ENCODE assay signal across 40 cellular contexts in the genomic region with DNA sequence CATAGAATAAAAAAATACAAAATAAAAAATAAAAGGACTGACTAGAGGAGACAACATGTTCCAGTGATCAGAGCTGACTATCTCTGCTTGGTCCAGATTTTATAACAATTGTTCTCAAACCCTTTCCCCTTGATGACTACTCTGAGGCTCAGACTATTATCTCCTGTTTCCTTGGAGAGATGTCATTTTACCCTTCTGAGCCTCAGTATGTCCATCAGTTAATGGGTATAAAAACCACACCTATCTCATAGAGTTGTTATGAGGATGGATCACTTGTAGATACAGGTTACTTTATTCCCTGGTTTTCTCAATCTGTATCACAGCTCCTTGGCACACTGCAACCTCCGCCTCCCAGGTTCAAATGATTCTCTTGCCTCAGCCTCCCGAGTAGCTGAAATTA. TPM values are rescaled to one million over a fixed set of nuclear protein-coding genes. Genes with fewer than 3 reads are reported as not detected.
"Had no signal": no experiment of that assay in that cellular context is flagged by ENCODE, and none has a peak within 500 bp of the region (broad histone marks: within the 10 kb centered on the region; RNA-seq: fewer than 3 reads in every experiment).

No MANE protein-coding gene starts in this region.

- H3K36me3 Mint-ChIP-seq: activated naive CD4-positive, alpha-beta T cell treated with anti-CD3 and anti-CD28 coated beads, Interleukin-2, amount 10 ng/mL, durations not matched to agents 7 days and 5 days; activated naive CD4-positive, alpha-beta T cell treated with anti-CD3 and anti-CD28 coated beads, Interleukin-2, amount 50 U/mL, for 24 hours; activated naive CD4-positive, alpha-beta T cell treated with anti-CD3 and anti-CD28 coated beads, Interleukin-2, amount 50 U/mL, for 72 hours; activated naive CD8-positive, alpha-beta T cell; activated naive CD8-positive, alpha-beta T cell treated with anti-CD3 and anti-CD28 coated beads for 36 hours; activated naive CD8-positive, alpha-beta T cell treated with anti-CD3 and anti-CD28 coated beads, Interleukin-2, amount 10 ng/mL, durations not matched to agents 7 days and 5 days; brain had no signal

- H3K27ac ChIP-seq: adrenal gland, ascending aorta, body of pancreas, brain microvascular endothelial cell, breast epithelium, cardiac muscle cell had no signal

- H3K4me1 ChIP-seq: ascending aorta, body of pancreas, breast epithelium had no signal

- H3K27me3 ChIP-seq: adrenal gland, ascending aorta, body of pancreas, breast epithelium had no signal

- H3K9me3 ChIP-seq: adrenal gland, ascending aorta, body of pancreas, breast epithelium had no signal

- H3K27ac Mint-ChIP-seq: activated naive CD4-positive, alpha-beta T cell treated with anti-CD3 and anti-CD28 coated beads for 36 hours; activated naive CD4-positive, alpha-beta T cell treated with anti-CD3 and anti-CD28 coated beads, Interleukin-2, amount 10 ng/mL, durations not matched to agents 7 days and 5 days; activated naive CD4-positive, alpha-beta T cell treated with anti-CD3 and anti-CD28 coated beads, Interleukin-2, amount 50 U/mL, for 24 hours; activated naive CD4-positive, alpha-beta T cell treated with anti-CD3 and anti-CD28 coated beads, Interleukin-2, amount 50 U/mL, for 72 hours; activated naive CD8-positive, alpha-beta T cell; activated naive CD8-positive, alpha-beta T cell treated with anti-CD3 and anti-CD28 coated beads for 36 hours; activated naive CD8-positive, alpha-beta T cell treated with anti-CD3 and anti-CD28 coated beads, Interleukin-2, amount 10 ng/mL, durations not matched to agents 7 days and 5 days; activated naive CD8-positive, alpha-beta T cell treated with anti-CD3 and anti-CD28 coated beads, Interleukin-2, amount 50 U/mL, for 24 hours; activated T-cell treated with anti-CD3 and anti-CD28 coated beads, Interleukin-2, amount 50 U/mL, for 24 hours; activated T-cell treated with anti-CD3 and anti-CD28 coated beads, Interleukin-2, amount 50 U/mL, for 72 hours; activated T-helper 1 cell treated with anti-CD3 and anti-CD28 coated beads, Interleukin-12 subunit alpha, Interleukin-12 subunit beta, Interleukin-2, Interleukin-4 antibody, amounts not matched to agents 30 ng/mL and 10 ng/mL and 1 ng/mL, durations not matched to agents 14 hours and 24 hours and 36 hours; activated T-helper 17 cell treated with anti-CD3 and anti-CD28 coated beads, Interleukin-2, amount 50 U/mL, for 72 hours; activated T-helper 2 cell treated with anti-CD3 and anti-CD28 coated beads, Interferon-gamma antibody, Interleukin-2, Interleukin-4, amounts not matched to agents 10 μg/mL and 5 μg/mL and 100 μg/mL, durations not matched to agents 14 hours and 24 hours and 36 hours had no signal

- DNase-seq: activated effector memory CD4-positive, alpha-beta T cell treated with anti-CD3 and anti-CD28 coated beads, Interleukin-2, amount 50 U/mL, for 16 hours; activated effector memory CD4-positive, alpha-beta T cell treated with Interleukin-2 at 50 U/mL for 16 hours; activated gamma-delta T cell; activated gamma-delta T cell treated with Interleukin-2 at 50 U/mL for 16 hours; activated naive CD4-positive, alpha-beta T cell; activated naive CD4-positive, alpha-beta T cell treated with anti-CD3 and anti-CD28 coated beads for 36 hours; activated naive CD4-positive, alpha-beta T cell treated with anti-CD3 and anti-CD28 coated beads, Interleukin-2, amount 10 ng/mL, durations not matched to agents 7 days and 5 days; activated naive CD4-positive, alpha-beta T cell treated with anti-CD3 and anti-CD28 coated beads, Interleukin-2, amount 50 U/mL, for 16 hours; activated naive CD4-positive, alpha-beta T cell treated with Interleukin-2 at 50 U/mL for 16 hours; activated naive CD8-positive, alpha-beta T cell treated with anti-CD3 and anti-CD28 coated beads for 36 hours; activated naive CD8-positive, alpha-beta T cell treated with anti-CD3 and anti-CD28 coated beads, Interleukin-2, amount 10 ng/mL, durations not matched to agents 7 days and 5 days; activated naive CD8-positive, alpha-beta T cell treated with anti-CD3 and anti-CD28 coated beads, Interleukin-2, amount 50 U/mL, for 24 hours; activated T-cell treated with anti-CD3 and anti-CD28 coated beads, Interleukin-2, amount 50 U/mL, for 1 hour; activated T-cell treated with anti-CD3 and anti-CD28 coated beads, Interleukin-2, amount 50 U/mL, for 24 hours; activated T-cell treated with anti-CD3 and anti-CD28 coated beads, Interleukin-2, amount 50 U/mL, for 4 hours; activated T-cell treated with anti-CD3 and anti-CD28 coated beads, Interleukin-2, amount 50 U/mL, for 48 hours; activated T-cell treated with anti-CD3 and anti-CD28 coated beads, Interleukin-2, amount 50 U/mL, for 72 hours; adrenal gland; amniotic stem cell; amygdala; anterior cingulate cortex; aorta; body of pancreas; brain microvascular endothelial cell; caudate nucleus; central memory CD4-positive, alpha-beta T cell; cerebellar nuclear complex had no signal

- FAIRE-seq: astrocyte, bronchial epithelial cell had no signal

- ATAC-seq: activated naive CD4-positive, alpha-beta T cell treated with anti-CD3 and anti-CD28 coated beads, Interleukin-2, amount 50 U/mL, for 72 hours; activated naive CD8-positive, alpha-beta T cell treated with anti-CD3 and anti-CD28 coated beads, Interleukin-2, amount 50 U/mL, for 24 hours; activated T-cell treated with anti-CD3 and anti-CD28 coated beads, Interleukin-2, amount 50 U/mL, for 4 hours; activated T-cell treated with anti-CD3 and anti-CD28 coated beads, Interleukin-2, amount 50 U/mL, for 72 hours; activated T-helper 17 cell treated with anti-CD3 and anti-CD28 coated beads, Interleukin-2, amount 50 U/mL, for 72 hours; body of pancreas had no signal

- H3K9me3 Mint-ChIP-seq: activated naive CD4-positive, alpha-beta T cell treated with anti-CD3 and anti-CD28 coated beads for 36 hours; activated naive CD4-positive, alpha-beta T cell treated with anti-CD3 and anti-CD28 coated beads, Interleukin-2, amount 10 ng/mL, durations not matched to agents 7 days and 5 days; activated naive CD4-positive, alpha-beta T cell treated with anti-CD3 and anti-CD28 coated beads, Interleukin-2, amount 50 U/mL, for 24 hours; activated naive CD4-positive, alpha-beta T cell treated with anti-CD3 and anti-CD28 coated beads, Interleukin-2, amount 50 U/mL, for 72 hours; activated naive CD8-positive, alpha-beta T cell treated with anti-CD3 and anti-CD28 coated beads for 36 hours; activated naive CD8-positive, alpha-beta T cell treated with anti-CD3 and anti-CD28 coated beads, Interleukin-2, amount 10 ng/mL, durations not matched to agents 7 days and 5 days; activated naive CD8-positive, alpha-beta T cell treated with anti-CD3 and anti-CD28 coated beads, Interleukin-2, amount 50 U/mL, for 24 hours; activated T-cell treated with anti-CD3 and anti-CD28 coated beads, Interleukin-2, amount 50 U/mL, for 24 hours; activated T-cell treated with anti-CD3 and anti-CD28 coated beads, Interleukin-2, amount 50 U/mL, for 4 hours; activated T-cell treated with anti-CD3 and anti-CD28 coated beads, Interleukin-2, amount 50 U/mL, for 72 hours; activated T-helper 1 cell treated with anti-CD3 and anti-CD28 coated beads, Interleukin-12 subunit alpha, Interleukin-12 subunit beta, Interleukin-2, Interleukin-4 antibody, amounts not matched to agents 30 ng/mL and 10 ng/mL and 1 ng/mL, durations not matched to agents 14 hours and 24 hours and 36 hours; activated T-helper 17 cell treated with anti-CD3 and anti-CD28 coated beads, Interleukin-2, amount 50 U/mL, for 72 hours; activated T-helper 2 cell treated with anti-CD3 and anti-CD28 coated beads, Interferon-gamma antibody, Interleukin-2, Interleukin-4, amounts not matched to agents 10 μg/mL and 5 μg/mL and 100 μg/mL, durations not matched to agents 14 hours and 24 hours and 36 hours; brain; central memory CD8-positive, alpha-beta T cell had no signal

- H3K4me3 Mint-ChIP-seq: activated naive CD4-positive, alpha-beta T cell treated with anti-CD3 and anti-CD28 coated beads for 36 hours; activated naive CD4-positive, alpha-beta T cell treated with anti-CD3 and anti-CD28 coated beads, Interleukin-2, amount 10 ng/mL, durations not matched to agents 7 days and 5 days; activated naive CD4-positive, alpha-beta T cell treated with anti-CD3 and anti-CD28 coated beads, Interleukin-2, amount 50 U/mL, for 24 hours; activated naive CD8-positive, alpha-beta T cell; activated naive CD8-positive, alpha-beta T cell treated with anti-CD3 and anti-CD28 coated beads for 36 hours; activated naive CD8-positive, alpha-beta T cell treated with anti-CD3 and anti-CD28 coated beads, Interleukin-2, amount 10 ng/mL, durations not matched to agents 7 days and 5 days; activated naive CD8-positive, alpha-beta T cell treated with anti-CD3 and anti-CD28 coated beads, Interleukin-2, amount 50 U/mL, for 24 hours; activated T-cell treated with anti-CD3 and anti-CD28 coated beads, Interleukin-2, amount 50 U/mL, for 24 hours; activated T-cell treated with anti-CD3 and anti-CD28 coated beads, Interleukin-2, amount 50 U/mL, for 4 hours; activated T-cell treated with anti-CD3 and anti-CD28 coated beads, Interleukin-2, amount 50 U/mL, for 72 hours; activated T-helper 1 cell treated with anti-CD3 and anti-CD28 coated beads, Interleukin-12 subunit alpha, Interleukin-12 subunit beta, Interleukin-2, Interleukin-4 antibody, amounts not matched to agents 30 ng/mL and 10 ng/mL and 1 ng/mL, durations not matched to agents 14 hours and 24 hours and 36 hours; activated T-helper 17 cell treated with anti-CD3 and anti-CD28 coated beads, Interleukin-2, amount 50 U/mL, for 72 hours; brain; central memory CD8-positive, alpha-beta T cell had no signal

- H3K36me3 ChIP-seq: adrenal gland, ascending aorta, brain microvascular endothelial cell, breast epithelium, cardiac muscle cell had no signal

- H3K4me1 Mint-ChIP-seq: activated naive CD4-positive, alpha-beta T cell treated with anti-CD3 and anti-CD28 coated beads, Interleukin-2, amount 10 ng/mL, durations not matched to agents 7 days and 5 days; activated naive CD4-positive, alpha-beta T cell treated with anti-CD3 and anti-CD28 coated beads, Interleukin-2, amount 50 U/mL, for 24 hours; activated naive CD8-positive, alpha-beta T cell treated with anti-CD3 and anti-CD28 coated beads for 36 hours; activated naive CD8-positive, alpha-beta T cell treated with anti-CD3 and anti-CD28 coated beads, Interleukin-2, amount 10 ng/mL, durations not matched to agents 7 days and 5 days; activated naive CD8-positive, alpha-beta T cell treated with anti-CD3 and anti-CD28 coated beads, Interleukin-2, amount 50 U/mL, for 24 hours; activated T-helper 17 cell treated with anti-CD3 and anti-CD28 coated beads, Interleukin-2, amount 50 U/mL, for 72 hours; central memory CD8-positive, alpha-beta T cell had no signal

- H3K4me3 ChIP-seq: adrenal gland, ascending aorta, body of pancreas, breast epithelium, cardiac muscle cell had no signal

RNA-seq across cellular contexts. Expression of a gene that starts 7.0 kb away (rescaled TPM):
- total RNA-seq: activated naive CD4-positive, alpha-beta T cell treated with anti-CD3 and anti-CD28 coated beads for 36 hours; activated naive CD4-positive, alpha-beta T cell treated with anti-CD3 and anti-CD28 coated beads, Interleukin-2, amount 50 U/mL, for 72 hours; activated naive CD8-positive, alpha-beta T cell treated with anti-CD3 and anti-CD28 coated beads for 36 hours; activated T-cell treated with anti-CD3 and anti-CD28 coated beads, Interleukin-2, amount 50 U/mL, for 72 hours; activated T-helper 1 cell treated with anti-CD3 and anti-CD28 coated beads, Interleukin-12 subunit alpha, Interleukin-12 subunit beta, Interleukin-2, Interleukin-4 antibody, amounts not matched to agents 30 ng/mL and 10 ng/mL and 1 ng/mL, durations not matched to agents 14 hours and 24 hours and 36 hours; activated T-helper 17 cell treated with anti-CD3 and anti-CD28 coated beads, Interleukin-2, amount 50 U/mL, for 72 hours; activated T-helper 2 cell treated with anti-CD3 and anti-CD28 coated beads, Interferon-gamma antibody, Interleukin-2, Interleukin-4, amounts not matched to agents 10 μg/mL and 5 μg/mL and 100 μg/mL, durations not matched to agents 14 hours and 24 hours and 36 hours; ascending aorta; body of pancreas; bronchial epithelial cell had no signal
- polyA plus RNA-seq: aorta had no signal
